Comparison of ENCODE assay signal across 9 cellular contexts in genomic region chr19:38304866-38305429, GRCh38. TPM values are rescaled to one million over a fixed set of nuclear protein-coding genes. Genes with fewer than 3 reads are reported as not detected.
DNase-seq lines count a peak whose midpoint lies in the region; ATAC-seq and TF ChIP-seq lines count a peak whose summit lies in the region.
"Had no signal": no experiment of that assay in that cellular context is flagged by ENCODE, and none has a peak within 500 bp of the region (broad histone marks: within the 10 kb centered on the region; RNA-seq: fewer than 3 reads in every experiment).

No MANE protein-coding gene starts in this region.

- H3K9ac ChIP-seq in mammary epithelial cell (ENCODE audit: insufficient read depth, low read length): peak overlapping the region; percentile 96

- no peaks in the 10 kb centered on the region for H3K9me3 ChIP-seq in mammary epithelial cell (replicated peaks; ENCODE audit: insufficient read depth, low read length)
- H3K9me3 ChIP-seq in lower lobe of right lung: no peaks in the 10 kb centered on the region

- DNase-seq in NCI-H1105 treated with DMSO at 0.1 percent for 48 hours (lab: John Stamatoyannopoulos, UW) (peak; percentile 62), mammary epithelial cell (peak; percentile 70), lower lobe of right lung (peak; percentile 91), NCI-H446 treated with DMSO at 0.1 percent for 48 hours (lab: John Stamatoyannopoulos, UW) (no peak)
- DNase-seq: activated CD4-positive, alpha-beta memory T cell treated with anti-CD3 and anti-CD28 coated beads, Interleukin-2, amount 10 ng/mL, durations not matched to agents 7 days and 5 days had no signal

- peak overlapping the region; percentile 99 for H3K4me2 ChIP-seq in mammary epithelial cell (ENCODE audit: insufficient read depth, low read depth, low read length)

- dilution Hi-C loops in mammary epithelial cell (cut with HindIII; ENCODE audit: low sequenced_read_pairs): no loop called here

- H4K20me1 ChIP-seq in mammary epithelial cell (ENCODE audit: insufficient read depth, low read length): no peaks in the 10 kb centered on the region

- H3K27ac ChIP-seq in 22Rv1 (peak overlapping the region; percentile 59), mammary epithelial cell (ENCODE audit: insufficient read depth, low read depth, low read length) (peak overlapping the region; percentile 94), lower lobe of right lung (peak overlapping the region; percentile 83)

- CTCF ChIA-PET in mammary epithelial cell (lab: Charles Lee; ENCODE audit: low non-redundant PET): no interaction called here

- in situ Hi-C loops in mammary epithelial cell (cut with MboI; ENCODE audit: low sequenced_read_pairs in 2 of 2): no loop called here

- peak; percentile 93 to 94 for ATAC-seq in lower lobe of right lung
- no peak for ATAC-seq in GM18909 (IDR thresholded peaks at IDR 0.05; ENCODE audit: poor library complexity, unreplicated experiment)
- no peak for ATAC-seq in HG03378 (IDR thresholded peaks at IDR 0.05; ENCODE audit: unreplicated experiment)
- no peak for ATAC-seq in GM18498 (IDR thresholded peaks at IDR 0.05; ENCODE audit: unreplicated experiment)

- BruUV-seq in mammary epithelial cell (replicated peaks; lab: Mats Ljungman, UMichigan): no TSS peak

- H3K36me3 ChIP-seq in mammary epithelial cell (ENCODE audit: insufficient read depth, low read length) (no peaks in the 10 kb centered on the region), lower lobe of right lung (peaks cover 36% of the 10 kb centered on the region)

- H2AFZ ChIP-seq in mammary epithelial cell (ENCODE audit: low read depth, low read length): no peak overlapping the region

- peaks cover 34% of the 10 kb centered on the region for H3K79me2 ChIP-seq in mammary epithelial cell (ENCODE audit: insufficient read depth, low read length)

- H3K4me1 ChIP-seq in mammary epithelial cell (ENCODE audit: insufficient read depth, low read length) (peaks cover 25% of the 10 kb centered on the region), lower lobe of right lung (peaks cover 20% of the 10 kb centered on the region)

- TF ChIP-seq CTCF in 22Rv1 (IDR thresholded peaks at IDR 0.05) (no peak), mammary epithelial cell (conservative IDR thresholded peaks at IDR 0.05 in 1 of 2, IDR thresholded peaks at IDR 0.05 in 1 of 2; ENCODE audit: extremely low read depth in 1 of 2, insufficient read depth in 1 of 2, low read depth in 1 of 2, low read length in 2 of 2) (no peak), lower lobe of right lung (IDR thresholded peaks at IDR 0.05) (no peak)

- intact Hi-C loops in mammary epithelial cell (cut with micrococcal nuclease) (no loop called here), lower lobe of right lung (cut with DNase I) (no loop called here)

- 6% methylated on average over 3 of the region's 29 CpGs for WGBS in mammary epithelial cell (ENCODE audit: low coverage, missing lambda C conversion rate)

- H3K27me3 ChIP-seq in mammary epithelial cell (ENCODE audit: insufficient read depth, low read length): no peaks in the 10 kb centered on the region
- no peaks in the 10 kb centered on the region for H3K27me3 ChIP-seq in lower lobe of right lung (ENCODE audit: low read depth)

- H3K4me3 ChIP-seq in mammary epithelial cell (replicated peaks in 1 of 3; ENCODE audit: insufficient read depth in 1 of 3, low read depth in 2 of 3, low read length in 3 of 3) (peak overlapping the region; percentile 78 to 79 (median 78)), lower lobe of right lung (peak overlapping the region; percentile 53)

RNA-seq across cellular contexts. Expression of gene C19orf33, which starts 0.9 kb away (rescaled TPM):
- 100 to 1,000 TPM in 1 of 2 donors, 10 to 100 TPM in 1; 39.7 to 162 TPM for total RNA-seq in mammary epithelial cell
- 445 TPM for polyA plus RNA-seq in mammary epithelial cell
- polyA minus RNA-seq in mammary epithelial cell: 5.5 TPM
- 35.6 TPM for total RNA-seq in lower lobe of right lung

RNA-seq across cellular contexts. Expression of gene YIF1B, which starts 10.8 kb away (rescaled TPM):
- total RNA-seq in mammary epithelial cell: 10 to 100 TPM; 43.8 to 74.7 TPM
- polyA plus RNA-seq in mammary epithelial cell: 44.8 TPM
- polyA minus RNA-seq in mammary epithelial cell: 20.7 TPM
- total RNA-seq in lower lobe of right lung: 38.9 TPM

RNA-seq across cellular contexts. Expression of gene KCNK6, which starts 14.7 kb away (rescaled TPM):
- total RNA-seq in mammary epithelial cell (10 to 100 TPM; 14.2 to 46.6 TPM), lower lobe of right lung (11.5 TPM)
- 17.8 TPM for polyA plus RNA-seq in mammary epithelial cell
- 3.0 TPM for polyA minus RNA-seq in mammary epithelial cell

RNA-seq across cellular contexts. Expression of gene CATSPERG, which starts 30.7 kb away (rescaled TPM):
- total RNA-seq in mammary epithelial cell (1 to 10 TPM in 1 of 2 donors, under 1 TPM in 1; 0.83 to 2.8 TPM), lower lobe of right lung (10.9 TPM)
- polyA plus RNA-seq in mammary epithelial cell: 0.96 TPM
- polyA minus RNA-seq in mammary epithelial cell: not detected

RNA-seq across cellular contexts. Expression of gene SPINT2, which starts 40.6 kb away (rescaled TPM):
- 100 to 1,000 TPM; 775 to 871 TPM for total RNA-seq in mammary epithelial cell
- polyA plus RNA-seq in mammary epithelial cell: 333 TPM
- 334 TPM for polyA minus RNA-seq in mammary epithelial cell
- 202 TPM for total RNA-seq in lower lobe of right lung

Comparison
In these comparisons a context has a peak if more than half of its experiments do, and no peak if none do; other contexts are left out.
1. ATAC-seq: peak in lower lobe of right lung (2 of 2); none in GM18909 (single experiment), HG03378 (single experiment) and GM18498 (single experiment).
2. Peak in every context shown above with its lines, with median percentiles within 50 percentile points of each other: H3K27ac ChIP-seq.